In the genomic region with DNA sequence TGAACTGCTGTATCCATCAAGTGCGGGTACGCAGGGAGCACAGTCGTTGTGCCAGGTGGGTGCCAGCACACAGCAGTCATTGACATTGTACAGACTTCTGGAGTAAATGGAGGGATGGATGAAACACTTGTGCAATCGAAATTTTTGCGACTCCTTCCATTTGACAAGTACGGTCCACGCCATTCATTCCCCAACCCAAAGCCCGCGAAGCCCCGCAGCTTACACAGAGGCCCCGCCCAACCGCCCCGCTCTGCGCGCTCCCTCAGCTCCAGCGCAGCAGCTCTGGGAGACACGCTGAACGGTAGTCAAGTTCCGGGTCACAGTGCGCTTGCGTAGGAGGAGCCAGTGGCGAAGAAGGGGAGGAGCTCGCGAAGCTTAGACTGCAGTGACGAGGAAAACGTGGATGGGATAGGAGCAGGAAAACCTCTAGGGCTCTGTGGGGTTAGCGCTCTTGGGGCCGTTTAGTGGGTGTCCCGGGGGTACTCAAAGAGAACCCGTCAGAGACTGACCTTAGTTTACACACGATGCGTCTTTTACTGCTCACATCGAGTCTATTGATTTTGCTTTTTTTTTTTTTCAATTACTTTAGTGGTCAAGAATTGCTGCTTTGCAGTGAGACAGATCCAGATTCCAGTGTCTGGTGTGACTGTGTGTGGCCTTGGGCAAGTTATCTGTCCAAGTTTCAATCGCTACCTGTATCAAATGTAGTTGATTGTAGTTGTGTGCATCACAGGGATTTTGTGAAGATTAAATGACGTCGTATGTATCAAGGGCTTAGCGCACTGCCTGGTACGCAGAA, we compare ENCODE assay signal across 8 cellular contexts. TPM values are rescaled to one million over a fixed set of nuclear protein-coding genes. Genes with fewer than 3 reads are reported as not detected.
DNase-seq lines count a peak whose midpoint lies in the region; ATAC-seq and TF ChIP-seq lines count a peak whose summit lies in the region.

No MANE protein-coding gene starts in this region.

- no peak for TF ChIP-seq EP300 in SK-N-SH (IDR thresholded peaks at IDR 0.05; ENCODE audit: borderline replicate concordance in 1 of 2, low read depth in 1 of 2, low read length in 1 of 2)

- no peaks in the 10 kb centered on the region for H3K9me3 Mint-ChIP-seq in activated naive CD8-positive, alpha-beta T cell (ENCODE audit: low read depth)
- peaks cover 7% of the 10 kb centered on the region for H3K9me3 Mint-ChIP-seq in osteocyte (ENCODE audit: unreplicated experiment)

- peaks cover 11% of the 10 kb centered on the region for H3K27me3 Mint-ChIP-seq in activated naive CD8-positive, alpha-beta T cell
- H3K27me3 Mint-ChIP-seq in osteocyte (ENCODE audit: unreplicated experiment), result peaks cover 9% of the 10 kb centered on the region

- 8% methylated on average over 38 of the region's 38 CpGs for WGBS in SK-N-SH (ENCODE audit: low lambda C conversion rate)
- 16% methylated on average over 38 of the region's 38 CpGs for WGBS in thymus

- no peaks in the 10 kb centered on the region for H3K9me2 ChIP-seq in SK-N-SH

- no peaks in the 10 kb centered on the region for H3F3A ChIP-seq in SK-N-SH (replicated peaks; ENCODE audit: insufficient read depth)

- peak overlapping the region; percentile 44 for H3K9ac ChIP-seq in SK-N-SH

- POLR2A ChIA-PET in HEK293 (lab: Yijun Ruan, JAX), result interaction anchor here (0.9 to 1.5 kb wide), 8 partner anchors 8 to 59 kb away, joined by 3 to 12 read pairs (median 6); a partner anchor contains a TSS
- POLR2A ChIA-PET in SK-N-SH (lab: Yijun Ruan, JAX), result interaction anchor here (1.1 kb wide), 1 partner anchor 15 kb away, joined by 14 read pairs; a partner anchor contains a TSS

- CTCF ChIA-PET in HEK293 (lab: Yijun Ruan, JAX), result interaction anchor here (0.6 to 1.4 kb wide), 4 partner anchors 14 to 88 kb away, joined by 3 to 6 read pairs (median 4); no protein-coding TSS in a partner anchor
- CTCF ChIA-PET in SK-N-SH (lab: Yijun Ruan, JAX), result interaction anchor here (1.1 kb wide), 1 partner anchor 87 kb away, joined by 5 read pairs; no protein-coding TSS in a partner anchor

- no peak for TF ChIP-seq RAD21 in SK-N-SH (IDR thresholded peaks at IDR 0.05; ENCODE audit: low read length)

- peak; percentile 100 for ATAC-seq in Right ventricle myocardium inferior

- H3K79me2 ChIP-seq in SK-N-SH (ENCODE audit: insufficient read depth), result no peaks in the 10 kb centered on the region

- H3K36me3 ChIP-seq in HEK293 (ENCODE audit: control insufficient read depth in 2 of 2, insufficient read depth in 1 of 2, low read length in 2 of 2) (no peaks in the 10 kb centered on the region), SK-N-SH (replicated peaks in 1 of 2; ENCODE audit: control insufficient read depth in 1 of 2, insufficient read depth in 2 of 2, low read length in 1 of 2) (no peaks in the 10 kb centered on the region), thymus (ENCODE audit: control insufficient read depth, insufficient read depth) (no peaks in the 10 kb centered on the region)

- H3K4me1 Mint-ChIP-seq in activated naive CD8-positive, alpha-beta T cell (ENCODE audit: low read depth), result peaks cover 10% of the 10 kb centered on the region
- H3K4me1 Mint-ChIP-seq in osteocyte (ENCODE audit: unreplicated experiment), result peaks cover 9% of the 10 kb centered on the region

- H3K27me3 ChIP-seq in SK-N-SH (ENCODE audit: insufficient read depth) (no peaks in the 10 kb centered on the region), thymus (ENCODE audit: control insufficient read depth, insufficient read depth) (no peaks in the 10 kb centered on the region)

- peak overlapping the region; percentile 88 for H3K4me3 Mint-ChIP-seq in activated naive CD8-positive, alpha-beta T cell
- peak overlapping the region; percentile 86 for H3K4me3 Mint-ChIP-seq in osteocyte (ENCODE audit: unreplicated experiment)

- H3K27ac ChIP-seq in HEK293 (ENCODE audit: extremely low read depth, low read depth, low read length) (no peak overlapping the region), SK-N-SH (ENCODE audit: low read depth in 2 of 2, low read length in 1 of 2) (peak overlapping the region in 1 of 2 experiments; percentile 70; a peak in 3 of 4 replicates), thymus (ENCODE audit: low read depth) (no peak overlapping the region)

- peak overlapping the region; percentile 94 for H2AFZ ChIP-seq in SK-N-SH (ENCODE audit: low read depth)

- peak overlapping the region; percentile 67 for H3K27ac Mint-ChIP-seq in activated naive CD8-positive, alpha-beta T cell
- H3K27ac Mint-ChIP-seq in osteocyte (ENCODE audit: unreplicated experiment), result peak overlapping the region; percentile 69

- no peaks in the 10 kb centered on the region for H3K4me1 ChIP-seq in HEK293 (ENCODE audit: control insufficient read depth, insufficient read depth, low read length)
- peaks cover 0 to 8% of the 10 kb centered on the region in 2 experiments; a peak in 1 of 4 replicates for H3K4me1 ChIP-seq in SK-N-SH (ENCODE audit: control insufficient read depth in 1 of 2, insufficient read depth in 2 of 2, low read depth in 1 of 2, low read length in 1 of 2)
- no peaks in the 10 kb centered on the region for H3K4me1 ChIP-seq in thymus (ENCODE audit: control insufficient read depth, insufficient read depth, low read length)

- peak overlapping the region; percentile 76 for H3K4me2 ChIP-seq in SK-N-SH

- TF ChIP-seq CTCF in HEK293 (tag by site-specific recombination; IDR thresholded peaks at IDR 0.05) (no peak), SK-N-SH (IDR thresholded peaks at IDR 0.05) (no peak), osteocyte (IDR thresholded peaks at IDR 0.05) (no peak)

- no peaks in the 10 kb centered on the region for H3K9me3 ChIP-seq in HEK293 (ENCODE audit: control insufficient read depth, insufficient read depth, low read depth, low read length)
- no peaks in the 10 kb centered on the region for H3K9me3 ChIP-seq in SK-N-SH
- H3K9me3 ChIP-seq in thymus (ENCODE audit: control insufficient read depth), result no peaks in the 10 kb centered on the region

- DNase-seq in GM03348 (ENCODE audit: low spot score), result peak; percentile 95
- peak; percentile 95 for DNase-seq in MV-4-11 (lab: John Stamatoyannopoulos, UW)
- peak; percentile 94 for DNase-seq in SK-N-SH
- peak; percentile 96 for DNase-seq in Right ventricle myocardium inferior (ENCODE audit: missing footprints)
- peak; percentile 93 for DNase-seq in osteocyte (ENCODE audit: extremely low spot score, unreplicated experiment)

- H4K20me1 ChIP-seq in SK-N-SH (ENCODE audit: insufficient read depth), result no peaks in the 10 kb centered on the region

- H3K4me3 ChIP-seq in HEK293 (ENCODE audit: low read depth, low read length) (peak overlapping the region; percentile 49), SK-N-SH (ENCODE audit: low read depth in 2 of 2, low read length in 1 of 2) (peak overlapping the region; percentile 56 to 60), thymus (ENCODE audit: low read length) (peak overlapping the region; percentile 43)

- no peaks in the 10 kb centered on the region for H3K36me3 Mint-ChIP-seq in activated naive CD8-positive, alpha-beta T cell
- H3K36me3 Mint-ChIP-seq in osteocyte (ENCODE audit: unreplicated experiment), result no peaks in the 10 kb centered on the region

- intact Hi-C loops in Right ventricle myocardium inferior (cut with DNase I), result no loop called here

TF ChIP-seq in HEK293, 187 proteins besides CTCF, POLR2A, EP300 and RAD21 (continues in another document):
- no peak for TF ChIP-seq ZNF121 (tag by site-specific recombination; IDR thresholded peaks at IDR 0.05)
- no peak for TF ChIP-seq ZNF561 (tag by site-specific recombination; IDR thresholded peaks at IDR 0.05; ENCODE audit: borderline replicate concordance)
- TF ChIP-seq ZBTB48 (tag by site-specific recombination; IDR thresholded peaks at IDR 0.05), result no peak
- no peak for TF ChIP-seq KLF16 (tag by site-specific recombination; IDR thresholded peaks at IDR 0.05)
- TF ChIP-seq, protein P1, sequence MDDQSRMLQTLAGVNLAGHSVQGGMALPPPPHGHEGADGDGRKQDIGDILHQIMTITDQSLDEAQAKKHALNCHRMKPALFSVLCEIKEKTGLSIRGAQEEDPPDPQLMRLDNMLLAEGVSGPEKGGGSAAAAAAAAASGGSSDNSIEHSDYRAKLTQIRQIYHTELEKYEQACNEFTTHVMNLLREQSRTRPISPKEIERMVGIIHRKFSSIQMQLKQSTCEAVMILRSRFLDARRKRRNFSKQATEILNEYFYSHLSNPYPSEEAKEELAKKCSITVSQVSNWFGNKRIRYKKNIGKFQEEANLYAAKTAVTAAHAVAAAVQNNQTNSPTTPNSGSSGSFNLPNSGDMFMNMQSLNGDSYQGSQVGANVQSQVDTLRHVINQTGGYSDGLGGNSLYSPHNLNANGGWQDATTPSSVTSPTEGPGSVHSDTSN (CRISPR knock-in tag; IDR thresholded peaks at IDR 0.05), result no peak
- no peak for TF ChIP-seq ZNF211 (tag by site-specific recombination; IDR thresholded peaks at IDR 0.05; ENCODE audit: low read depth)

TF ChIP-seq in SK-N-SH, 30 proteins besides CTCF, POLR2A, EP300 and RAD21 (continues in another document):
- TF ChIP-seq MXI1 (IDR thresholded peaks at IDR 0.05; ENCODE audit: low read depth, low read length) (peak; percentile 98), GATA2 (CRISPR knock-in tag; IDR thresholded peaks at IDR 0.05) (no peak), RXRA (IDR thresholded peaks at IDR 0.05; ENCODE audit: borderline replicate concordance, low read depth) (no peak), RFX5 (IDR thresholded peaks at IDR 0.05; ENCODE audit: low read length) (peak; percentile 9; the same call in 1 of the 2 replicates)
- TF ChIP-seq, protein P2, sequence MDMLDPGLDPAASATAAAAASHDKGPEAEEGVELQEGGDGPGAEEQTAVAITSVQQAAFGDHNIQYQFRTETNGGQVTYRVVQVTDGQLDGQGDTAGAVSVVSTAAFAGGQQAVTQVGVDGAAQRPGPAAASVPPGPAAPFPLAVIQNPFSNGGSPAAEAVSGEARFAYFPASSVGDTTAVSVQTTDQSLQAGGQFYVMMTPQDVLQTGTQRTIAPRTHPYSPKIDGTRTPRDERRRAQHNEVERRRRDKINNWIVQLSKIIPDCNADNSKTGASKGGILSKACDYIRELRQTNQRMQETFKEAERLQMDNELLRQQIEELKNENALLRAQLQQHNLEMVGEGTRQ (IDR thresholded peaks at IDR 0.05; ENCODE audit: borderline replicate concordance, low read depth, low read length), result no peak

RNA-seq across cellular contexts. Expression of a gene that starts 15.3 kb away (rescaled TPM):
- 42.3 and 48.3 TPM in 2 replicates for polyA plus RNA-seq in SK-N-SH (2012; rRNA removed)
- polyA plus RNA-seq in SK-N-SH (2012; cell fraction: cytosol; rRNA removed), result 49.4 and 49.6 TPM in 2 replicates
- polyA plus RNA-seq in SK-N-SH (2012; cell fraction: nucleus; rRNA removed), result 25.6 TPM in 2 replicates
- total RNA-seq in Right ventricle myocardium inferior, result 18.6 TPM
- 58.7 and 64.5 TPM in 2 replicates for total RNA-seq in osteocyte
- 16.8 TPM for polyA plus RNA-seq in thymus

RNA-seq across cellular contexts. Expression of a gene that starts 58.9 kb away (rescaled TPM):
- 12.7 and 16.7 TPM in 2 replicates for polyA plus RNA-seq in SK-N-SH (2012; rRNA removed)
- 15.5 and 15.9 TPM in 2 replicates for polyA plus RNA-seq in SK-N-SH (2012; cell fraction: cytosol; rRNA removed)
- 16.8 and 26.0 TPM in 2 replicates for polyA plus RNA-seq in SK-N-SH (2012; cell fraction: nucleus; rRNA removed)
- 7.5 TPM for total RNA-seq in Right ventricle myocardium inferior
- 22.4 and 22.5 TPM in 2 replicates for total RNA-seq in osteocyte
- polyA plus RNA-seq in thymus, result 13.6 TPM
